ENCODE assay signal across 9 cellular contexts in genomic region chr3:11154953-11155325, GRCh38. TPM values are rescaled to one million over a fixed set of nuclear protein-coding genes. Genes with fewer than 3 reads are reported as not detected.
DNase-seq lines count a peak whose midpoint lies in the region; ATAC-seq lines count a peak whose summit lies in the region.
"Had no signal": no experiment of that assay in that cellular context is flagged by ENCODE, and none has a peak within 500 bp of the region (broad histone marks: within the 10 kb centered on the region; RNA-seq: fewer than 3 reads in every experiment).

No MANE protein-coding gene starts in this region.

- H3K9me3 ChIP-seq in HUES64 (ENCODE audit: insufficient read depth, low read depth, low read length) (no peaks in the 10 kb centered on the region), ectodermal cell (ENCODE audit: control insufficient read depth, low read length) (no peaks in the 10 kb centered on the region), muscle layer of duodenum (ENCODE audit: control insufficient read depth in 1 of 2, low read length in 2 of 2) (no peaks in the 10 kb centered on the region), Karpas-422 (ENCODE audit: low read length) (no peaks in the 10 kb centered on the region)

- H3K9ac ChIP-seq in HUES64 (ENCODE audit: low read depth, low read length): no peak overlapping the region
- no peak overlapping the region for H3K9ac ChIP-seq in Karpas-422 (ENCODE audit: low read length)

- H3K4me1 ChIP-seq in HUES64 (ENCODE audit: insufficient read depth, low read length) (0 out of 2 replicates have a peak, but pooled peaks cover 10% of the 10 kb centered on the region), ectodermal cell (ENCODE audit: control insufficient read depth, insufficient read depth, low read length) (peaks cover 4% of the 10 kb centered on the region), muscle layer of duodenum (ENCODE audit: control insufficient read depth in 1 of 2, insufficient read depth in 2 of 2, low read length in 2 of 2) (peaks cover 0 to 18% of the 10 kb centered on the region in 2 donors), Karpas-422 (ENCODE audit: low read length) (no peaks in the 10 kb centered on the region)

- H4K20me1 ChIP-seq in Karpas-422 (ENCODE audit: insufficient read depth, low read depth, low read length): no peaks in the 10 kb centered on the region

- H3K4me3 ChIP-seq in HUES64 (ENCODE audit: low read length) (peak overlapping the region; percentile 53), ectodermal cell (ENCODE audit: insufficient read depth, low read depth, low read length) (peak overlapping the region; percentile 44), muscle layer of duodenum (ENCODE audit: low read depth in 1 of 2, low read length in 2 of 2) (peak overlapping the region; percentile 57 to 63), Karpas-422 (ENCODE audit: low read length) (no peak overlapping the region)

- DNase-seq in 8988T: peak; percentile 47
- DNase-seq in Karpas-422: no peak
- no peak for DNase-seq in NCI-H146 treated with DMSO at 0.1 percent for 48 hours (lab: John Stamatoyannopoulos, UW; ENCODE audit: unreplicated experiment)
- no peak for DNase-seq in stimulated activated CD4-positive, alpha-beta T cell treated with anti-CD3 and anti-CD28 coated beads, Interleukin-1b, Interleukin-23, amount 100 ng/mL, for 48 hours
- DNase-seq: T-cell had no signal

- H3K36me3 ChIP-seq in HUES64 (ENCODE audit: insufficient read depth, low read length) (no peaks in the 10 kb centered on the region), ectodermal cell (ENCODE audit: control insufficient read depth, insufficient read depth, low read length) (no peaks in the 10 kb centered on the region), muscle layer of duodenum (ENCODE audit: control insufficient read depth in 1 of 2, insufficient read depth in 2 of 2, low read length in 2 of 2) (no peaks in the 10 kb centered on the region), Karpas-422 (ENCODE audit: insufficient read depth, low read length) (no peaks in the 10 kb centered on the region)

- no peaks in the 10 kb centered on the region for H3K79me2 ChIP-seq in Karpas-422 (ENCODE audit: low read length)

- no peaks in the 10 kb centered on the region for H3K9me2 ChIP-seq in Karpas-422 (replicated peaks; ENCODE audit: insufficient read depth, low read length)

- ATAC-seq in GM18909 (IDR thresholded peaks at IDR 0.05; ENCODE audit: poor library complexity, unreplicated experiment): no peak
- ATAC-seq: T-cell had no signal

- 2% methylated on average over 10 of the region's 10 CpGs for WGBS in HUES64
- 3 to 5% methylated on average over 10 of the region's 10 CpGs for whole genome bisulfite sequencing in ectodermal cell, 2 experiments

- no peak overlapping the region for H3K27ac ChIP-seq in HUES64 (ENCODE audit: low read depth, low read length)
- H3K27ac ChIP-seq in ectodermal cell (ENCODE audit: insufficient read depth, low read depth, low read length, poor library complexity, severe bottlenecking): no peak overlapping the region
- H3K27ac ChIP-seq in muscle layer of duodenum (ENCODE audit: low read length): no peak overlapping the region
- no peak overlapping the region for H3K27ac ChIP-seq in Karpas-422 (ENCODE audit: low read length)

- H2AFZ ChIP-seq in Karpas-422 (ENCODE audit: low read length): no peak overlapping the region

- no peak overlapping the region for H3K4me2 ChIP-seq in Karpas-422 (ENCODE audit: low read depth, low read length, poor library complexity, severe bottlenecking)

- H3K27me3 ChIP-seq in HUES64 (ENCODE audit: insufficient read depth, low read length) (peaks cover 65% of the 10 kb centered on the region), ectodermal cell (ENCODE audit: control insufficient read depth, insufficient read depth, low read length, poor library complexity, severe bottlenecking) (peaks cover 58% of the 10 kb centered on the region), muscle layer of duodenum (ENCODE audit: low read depth, low read length) (no peaks in the 10 kb centered on the region), Karpas-422 (ENCODE audit: low read length) (no peaks in the 10 kb centered on the region)

RNA-seq across cellular contexts. Expression of gene HRH1, which starts 0.6 kb away (rescaled TPM):
- not detected for polyA plus RNA-seq in HUES64 (2013, experiment 1 of 2)
- 0.25 TPM for polyA plus RNA-seq in HUES64 (2013, experiment 2 of 2)
- 0.24 TPM for polyA plus RNA-seq in ectodermal cell (2013, experiment 1 of 4)
- polyA plus RNA-seq in ectodermal cell (2013, experiment 2 of 4): 0.36 TPM
- 0.05 TPM for polyA plus RNA-seq in ectodermal cell (2013, experiment 3 of 4)
- 0.61 TPM for polyA plus RNA-seq in ectodermal cell (2013, experiment 4 of 4)
- 6.2 and 9.6 TPM in 2 replicates for total RNA-seq in Karpas-422 (2014; rRNA removed; shearing (Covaris generic); ENCODE audit: low replicate concordance)
